Comparison of ENCODE assay signal across 10 cellular contexts in the genomic region with DNA sequence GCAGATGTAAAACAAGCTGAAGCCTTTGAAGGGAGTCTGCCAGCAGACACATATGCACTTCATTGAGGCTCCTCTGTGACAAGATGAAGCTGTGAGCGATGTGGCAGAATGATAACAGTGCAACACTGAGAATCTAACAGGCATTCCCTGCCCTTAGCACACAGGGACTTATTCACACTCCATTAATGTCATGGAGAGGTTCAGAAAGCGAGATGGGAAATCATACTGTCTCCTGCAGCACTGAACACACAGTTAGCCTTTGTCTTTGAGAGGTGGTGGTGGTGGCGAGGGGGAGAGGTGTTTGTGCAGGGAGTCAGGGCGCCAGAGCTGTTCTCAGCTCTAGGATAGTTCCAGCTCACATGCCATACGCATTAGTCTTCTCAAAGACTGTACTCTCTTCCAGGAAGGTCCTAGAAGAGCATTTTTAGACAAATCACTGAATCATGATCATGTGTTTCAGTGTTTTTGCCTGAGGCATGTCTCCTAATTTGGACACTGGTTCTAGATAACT.
DNase-seq lines count a peak whose midpoint lies in the region; TF ChIP-seq lines count a peak whose summit lies in the region.
"Had no signal": no experiment of that assay in that cellular context is flagged by ENCODE, and none has a peak within 500 bp of the region (broad histone marks: within the 10 kb centered on the region; RNA-seq: fewer than 3 reads in every experiment).

No MANE protein-coding gene starts in this region.

- H3K36me3 ChIP-seq in BJ (ENCODE audit: control insufficient read depth, insufficient read depth, low read length) (peaks cover 7% of the 10 kb centered on the region), SJSA1 (peaks cover 81% of the 10 kb centered on the region), Karpas-422 (ENCODE audit: insufficient read depth, low read length) (no peaks in the 10 kb centered on the region)

- TF ChIP-seq CTCF in BJ (IDR thresholded peaks at IDR 0.05; ENCODE audit: insufficient read depth, low read depth, low read length) = no peak
- TF ChIP-seq CTCF in fibroblast of the aortic adventitia (IDR thresholded peaks at IDR 0.05; ENCODE audit: insufficient read depth, low read length) = no peak

- no peak overlapping the region for H3K9ac ChIP-seq in Karpas-422 (ENCODE audit: low read length)

- POLR2A ChIA-PET in BJ (lab: Charles Lee) = interaction anchor here (0.5 to 0.6 kb wide), 3 partner anchors 85 to 289 kb away, joined by 3 to 8 read pairs (median 3); no protein-coding TSS in a partner anchor

- H3K9me3 ChIP-seq in SJSA1 (replicated peaks) = no peaks in the 10 kb centered on the region
- H3K9me3 ChIP-seq in Karpas-422 (ENCODE audit: low read length) = no peaks in the 10 kb centered on the region
- H3K9me3 ChIP-seq: tibial nerve had no signal

- H3K4me2 ChIP-seq in Karpas-422 (ENCODE audit: low read depth, low read length, poor library complexity, severe bottlenecking) = no peak overlapping the region

- no peak overlapping the region for H3K4me3 ChIP-seq in BJ (ENCODE audit: low read depth, low read length)
- no peak overlapping the region for H3K4me3 ChIP-seq in SJSA1
- no peak overlapping the region for H3K4me3 ChIP-seq in fibroblast of the aortic adventitia (ENCODE audit: low read depth, low read length)
- no peak overlapping the region for H3K4me3 ChIP-seq in Karpas-422 (ENCODE audit: low read length)
- H3K4me3 ChIP-seq: tibial nerve had no signal

- H3K27me3 ChIP-seq in BJ (ENCODE audit: control insufficient read depth, insufficient read depth, low read length) (no peaks in the 10 kb centered on the region), SJSA1 (replicated peaks) (no peaks in the 10 kb centered on the region), Karpas-422 (ENCODE audit: low read length) (no peaks in the 10 kb centered on the region)
- H3K27me3 ChIP-seq: tibial nerve had no signal

- no peak overlapping the region for H2AFZ ChIP-seq in Karpas-422 (ENCODE audit: low read length)

- H3K4me1 ChIP-seq in SJSA1 (replicated peaks) (peaks cover 78% of the 10 kb centered on the region), Karpas-422 (ENCODE audit: low read length) (no peaks in the 10 kb centered on the region)

- H4K20me1 ChIP-seq in Karpas-422 (ENCODE audit: insufficient read depth, low read depth, low read length) = no peaks in the 10 kb centered on the region

- CTCF ChIA-PET in BJ (lab: Yijun Ruan, JAX) = interaction anchor here (0.7 to 1.4 kb wide), 6 partner anchors 31 to 701 kb away, joined by 3 to 4 read pairs (median 3); no protein-coding TSS in a partner anchor

- H3K9me2 ChIP-seq in Karpas-422 (replicated peaks; ENCODE audit: insufficient read depth, low read length) = no peaks in the 10 kb centered on the region

- DNase-seq in BJ (ENCODE audit: low read depth) (peak; percentile 88), SJSA1 (ENCODE audit: low read depth in 1 of 2, low spot score in 2 of 2) (peak; percentile 88 to 89), fibroblast of the aortic adventitia (ENCODE audit: low read depth) (peak; percentile 96), non-pigmented ciliary epithelial cell (ENCODE audit: low read depth) (peak; percentile 88), Karpas-422 (no peak), iPS-NIHi11 (ENCODE audit: low spot score) (no peak)
- no peak for DNase-seq in NK-92 treated with Interleukin-12 subunit alpha and Interleukin-12 subunit beta, amount 100 ng/mL, for 24 hours (lab: John Stamatoyannopoulos, UW)
- DNase-seq in activated naive CD4-positive, alpha-beta T cell treated with anti-CD3 and anti-CD28 coated beads, Interleukin-2, amount 50 U/mL, for 16 hours = no peak
- DNase-seq: NCI-H446 had no signal

- H3K27ac ChIP-seq in SJSA1 (peak overlapping the region; percentile 92), Karpas-422 (ENCODE audit: low read length) (no peak overlapping the region)

- H3K79me2 ChIP-seq in Karpas-422 (ENCODE audit: low read length) = no peaks in the 10 kb centered on the region

Comparison
In these comparisons a context has a peak if more than half of its experiments do, and no peak if none do; other contexts are left out.
1. DNase-seq: peak in BJ (single experiment), SJSA1 (2 of 2), fibroblast of the aortic adventitia (single experiment) and non-pigmented ciliary epithelial cell (single experiment); none in NK-92 treated with Interleukin-12 subunit alpha and Interleukin-12 subunit beta, amount 100 ng/mL, for 24 hours (single experiment), Karpas-422 (single experiment), activated naive CD4-positive, alpha-beta T cell treated with anti-CD3 and anti-CD28 coated beads, Interleukin-2, amount 50 U/mL, for 16 hours (single experiment) and iPS-NIHi11 (single experiment).